ENCODE assay signal across 1 cellular context in the genomic region with DNA sequence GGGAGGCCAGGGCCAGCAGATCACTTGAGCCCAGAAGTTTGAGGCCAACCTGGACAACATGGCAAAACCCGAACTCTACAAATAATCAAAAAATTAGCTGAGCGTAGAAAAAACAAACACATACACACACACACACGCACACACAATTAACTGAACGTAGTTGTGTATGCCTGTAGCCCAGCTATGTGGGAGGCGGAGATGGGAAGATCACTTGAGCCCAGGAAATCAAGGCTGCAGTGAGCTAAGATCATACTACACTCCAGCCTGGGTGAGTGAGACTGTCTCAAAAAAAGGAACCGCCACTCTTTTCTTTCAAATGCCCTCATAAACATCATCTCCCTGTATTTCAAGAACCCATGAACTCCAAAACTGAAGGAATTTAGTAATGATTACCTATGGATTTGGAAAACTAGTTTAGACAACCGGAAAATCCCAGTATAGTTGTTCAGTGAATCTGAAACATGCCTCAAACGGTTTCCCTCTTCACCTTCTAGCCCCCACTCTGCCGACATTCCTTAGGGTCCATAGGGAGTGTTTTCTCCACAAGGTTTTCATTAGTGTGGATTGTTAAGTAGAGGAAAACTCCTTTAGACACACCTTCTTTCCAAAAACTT.
A peak's percentile ranks its signal among the peaks of the same experiment; 100 is the strongest.
TF ChIP-seq lines count a peak whose summit lies in the region.

No MANE protein-coding gene starts in this region.

TF ChIP-seq in GM12878, 131 proteins besides CTCF, POLR2A, EP300 and RAD21:
- peak; percentile 26; the same call in 1 of the 2 replicates for TF ChIP-seq EED (IDR thresholded peaks at IDR 0.05; ENCODE audit: low read depth)
- peak; percentile 48; the same call in 1 of the 2 replicates for TF ChIP-seq CBFB (IDR thresholded peaks at IDR 0.05; ENCODE audit: low read depth)
- TF ChIP-seq SMAD5 (IDR thresholded peaks at IDR 0.05; ENCODE audit: low read depth), result peak; percentile 93
- peak; percentile 48 for TF ChIP-seq NFIC (IDR thresholded peaks at IDR 0.05; ENCODE audit: low read depth, low read length)
- peak; percentile 59; the same call in 1 of the 2 replicates for TF ChIP-seq FOXM1 (IDR thresholded peaks at IDR 0.05; ENCODE audit: low read depth, low read length)
- TF ChIP-seq POU2F2 (IDR thresholded peaks at IDR 0.05; ENCODE audit: borderline replicate concordance, low read depth, low read length), result 0 out of 3 replicates have a peak, but pooled peaks have one; percentile 9
- TF ChIP-seq, protein P1, sequence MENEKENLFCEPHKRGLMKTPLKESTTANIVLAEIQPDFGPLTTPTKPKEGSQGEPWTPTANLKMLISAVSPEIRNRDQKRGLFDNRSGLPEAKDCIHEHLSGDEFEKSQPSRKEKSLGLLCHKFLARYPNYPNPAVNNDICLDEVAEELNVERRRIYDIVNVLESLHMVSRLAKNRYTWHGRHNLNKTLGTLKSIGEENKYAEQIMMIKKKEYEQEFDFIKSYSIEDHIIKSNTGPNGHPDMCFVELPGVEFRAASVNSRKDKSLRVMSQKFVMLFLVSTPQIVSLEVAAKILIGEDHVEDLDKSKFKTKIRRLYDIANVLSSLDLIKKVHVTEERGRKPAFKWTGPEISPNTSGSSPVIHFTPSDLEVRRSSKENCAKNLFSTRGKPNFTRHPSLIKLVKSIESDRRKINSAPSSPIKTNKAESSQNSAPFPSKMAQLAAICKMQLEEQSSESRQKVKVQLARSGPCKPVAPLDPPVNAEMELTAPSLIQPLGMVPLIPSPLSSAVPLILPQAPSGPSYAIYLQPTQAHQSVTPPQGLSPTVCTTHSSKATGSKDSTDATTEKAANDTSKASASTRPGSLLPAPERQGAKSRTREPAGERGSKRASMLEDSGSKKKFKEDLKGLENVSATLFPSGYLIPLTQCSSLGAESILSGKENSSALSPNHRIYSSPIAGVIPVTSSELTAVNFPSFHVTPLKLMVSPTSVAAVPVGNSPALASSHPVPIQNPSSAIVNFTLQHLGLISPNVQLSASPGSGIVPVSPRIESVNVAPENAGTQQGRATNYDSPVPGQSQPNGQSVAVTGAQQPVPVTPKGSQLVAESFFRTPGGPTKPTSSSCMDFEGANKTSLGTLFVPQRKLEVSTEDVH (IDR thresholded peaks at IDR 0.05; ENCODE audit: low read depth, partially characterized antibody), result no peak
- TF ChIP-seq ESRRA (IDR thresholded peaks at IDR 0.05; ENCODE audit: low read length), result no peak
- peak; percentile 92 for TF ChIP-seq POLR2AphosphoS5 (IDR thresholded peaks at IDR 0.05; ENCODE audit: low read length)
- TF ChIP-seq BCL11A (IDR thresholded peaks at IDR 0.05; ENCODE audit: low read depth, low read length), result 0 out of 2 replicates have a peak, but pooled peaks have one; percentile 38
- peak; percentile 29 to 47; a peak in 1 of 4 replicates for TF ChIP-seq IKZF2 (IDR thresholded peaks at IDR 0.05)
- no peak for TF ChIP-seq MEF2A (IDR thresholded peaks at IDR 0.05; ENCODE audit: insufficient read depth, low read depth, low read length)
- peak; percentile 60; the same call in 1 of the 2 replicates for TF ChIP-seq PAX5 (IDR thresholded peaks at IDR 0.05; ENCODE audit: borderline replicate concordance, low read depth, low read length)
- TF ChIP-seq SRF (IDR thresholded peaks at IDR 0.05; ENCODE audit: low read depth in 2 of 2, low read length in 2 of 2), result no peak
- peak; percentile 84 for TF ChIP-seq POLR2AphosphoS2 (IDR thresholded peaks at IDR 0.05; ENCODE audit: low read depth, low read length)
- TF ChIP-seq GATAD2B (conservative IDR thresholded peaks at IDR 0.05; ENCODE audit: low read depth), result no peak
- peak; percentile 59 for TF ChIP-seq PML (IDR thresholded peaks at IDR 0.05; ENCODE audit: low read length)
- peak; percentile 56; the same call in 1 of the 2 replicates for TF ChIP-seq BACH1 (IDR thresholded peaks at IDR 0.05; ENCODE audit: borderline replicate concordance)
- peak; percentile 96 for TF ChIP-seq MTA3 (IDR thresholded peaks at IDR 0.05; ENCODE audit: borderline replicate concordance, low read length)
- TF ChIP-seq NR2C2 (IDR thresholded peaks at IDR 0.05; ENCODE audit: borderline replicate concordance, control insufficient read depth, insufficient read length, low read depth), result no peak
- TF ChIP-seq PAX8 (IDR thresholded peaks at IDR 0.05), result no peak
- TF ChIP-seq ZBED1 (IDR thresholded peaks at IDR 0.05; ENCODE audit: borderline replicate concordance), result peak; percentile 64
- TF ChIP-seq YY1 (IDR thresholded peaks at IDR 0.05; ENCODE audit: low read depth, low read length), result no peak
TF ChIP-seq in GM12878: peak in this region for 15.
